Comparison of ENCODE assay signal across 8 cellular contexts in genomic region chr5:63401434-63402046, GRCh38.
DNase-seq lines count a peak whose midpoint lies in the region; ATAC-seq and TF ChIP-seq lines count a peak whose summit lies in the region.

No MANE protein-coding gene starts in this region.

- ATAC-seq in GM21717 (IDR thresholded peaks at IDR 0.05; ENCODE audit: unreplicated experiment) (peak; percentile 90), SK-N-SH treated with all-trans-retinoic acid at 6 μM for 48 hours (peak; percentile 94)

- peaks cover 5% of the 10 kb centered on the region for H3K4me1 ChIP-seq in KMS-11 (ENCODE audit: low read depth, poor library complexity, severe bottlenecking)
- H3K4me1 ChIP-seq in neural progenitor cell = no peaks in the 10 kb centered on the region

- H4K20me1 ChIP-seq in KMS-11 (ENCODE audit: insufficient read depth) (no peaks in the 10 kb centered on the region), neural progenitor cell (ENCODE audit: low read depth) (no peaks in the 10 kb centered on the region)

- H3K4me3 Mint-ChIP-seq in neural progenitor cell = no peak overlapping the region

- no peaks in the 10 kb centered on the region for H3K27me3 ChIP-seq in KMS-11 (ENCODE audit: insufficient read depth, low read depth)
- no peaks in the 10 kb centered on the region for H3K27me3 ChIP-seq in neural progenitor cell

- no peaks in the 10 kb centered on the region for H3K9me3 Mint-ChIP-seq in neural progenitor cell

- H3K36me3 ChIP-seq in KMS-11 (ENCODE audit: insufficient read depth) = no peaks in the 10 kb centered on the region
- H3K36me3 ChIP-seq in neural progenitor cell = no peaks in the 10 kb centered on the region

- no peaks in the 10 kb centered on the region for H3K9me3 ChIP-seq in neural progenitor cell (ENCODE audit: low read depth)

- H3K4me3 ChIP-seq in KMS-11 (IDR thresholded peaks at IDR 0.05; ENCODE audit: insufficient read depth, low read depth, low read length) = no peak overlapping the region
- H3K4me3 ChIP-seq in neural progenitor cell = no peak overlapping the region

- H3K27ac ChIP-seq in KMS-11 = no peak overlapping the region
- H3K27ac ChIP-seq in neural progenitor cell = no peak overlapping the region

- no peak for TF ChIP-seq POLR2A in erythroblast (IDR thresholded peaks at IDR 0.05; ENCODE audit: low read length)

- TF ChIP-seq CTCF in KMS-11 (conservative IDR thresholded peaks at IDR 0.05; ENCODE audit: low read depth, low read length) (peak; percentile 96), neural progenitor cell (IDR thresholded peaks at IDR 0.05) (peak; percentile 93)

- H3F3A ChIP-seq in neural progenitor cell (ENCODE audit: low read depth) = no peaks in the 10 kb centered on the region

- H3K27me3 Mint-ChIP-seq in neural progenitor cell (ENCODE audit: insufficient read depth, low read depth) = peaks cover 3% of the 10 kb centered on the region

- H3K9ac ChIP-seq in KMS-11 (no peak overlapping the region), neural progenitor cell (no peak overlapping the region)

- no peaks in the 10 kb centered on the region for H3K4me1 Mint-ChIP-seq in neural progenitor cell

- H3K27ac Mint-ChIP-seq in neural progenitor cell = no peak overlapping the region

- DNase-seq in activated T-cell treated with anti-CD3 and anti-CD28 coated beads, Interleukin-2, amount 50 U/mL, for 48 hours = peak; percentile 52 to 55
- DNase-seq in activated T-cell treated with anti-CD3 and anti-CD28 coated beads, Interleukin-2, amount 50 U/mL, for 1 hour = no peak
- DNase-seq in erythroblast (lab: John Stamatoyannopoulos, UW) (peak; percentile 35 to 66), neural progenitor cell (ENCODE audit: low spot score) (peak; percentile 77)
- DNase-seq in NK-92 treated with Interleukin-12 subunit alpha and Interleukin-12 subunit beta, amount 100 ng/mL, for 24 hours (lab: John Stamatoyannopoulos, UW) = no peak

- H3K36me3 Mint-ChIP-seq in neural progenitor cell = no peaks in the 10 kb centered on the region

- H3K4me2 ChIP-seq in KMS-11 = no peak overlapping the region
- H3K4me2 ChIP-seq in neural progenitor cell = no peak overlapping the region

- H3K79me2 ChIP-seq in KMS-11 (ENCODE audit: insufficient read depth, low read depth) (no peaks in the 10 kb centered on the region), neural progenitor cell (ENCODE audit: low read depth) (no peaks in the 10 kb centered on the region)

- no peak overlapping the region for H2AFZ ChIP-seq in KMS-11 (ENCODE audit: low read depth)
- H2AFZ ChIP-seq in neural progenitor cell (replicated peaks) = no peak overlapping the region

TF ChIP-seq in SK-N-SH treated with all-trans-retinoic acid at 6 μM for 48 hours, 23 proteins besides CTCF, POLR2A, EP300 and RAD21:
- TF ChIP-seq CSRNP3 (CRISPR knock-in tag; IDR thresholded peaks at IDR 0.05) (no peak), ISL1 (CRISPR knock-in tag; IDR thresholded peaks at IDR 0.05) (no peak), ZFP30 (CRISPR knock-in tag; IDR thresholded peaks at IDR 0.05) (no peak), PPARA (CRISPR knock-in tag; IDR thresholded peaks at IDR 0.05; ENCODE audit: borderline replicate concordance) (no peak), CREB5 (CRISPR knock-in tag; IDR thresholded peaks at IDR 0.05; ENCODE audit: low read depth) (no peak), GLIS3 (CRISPR knock-in tag; IDR thresholded peaks at IDR 0.05) (no peak), OSR1 (CRISPR knock-in tag; IDR thresholded peaks at IDR 0.05) (no peak), BACH2 (CRISPR knock-in tag; IDR thresholded peaks at IDR 0.05; ENCODE audit: borderline replicate concordance) (no peak), RARB (CRISPR knock-in tag; IDR thresholded peaks at IDR 0.05) (no peak)

Comparison
In these comparisons a context has a peak if more than half of its experiments do, and no peak if none do; other contexts are left out.
1. DNase-seq: peak in activated T-cell treated with anti-CD3 and anti-CD28 coated beads, Interleukin-2, amount 50 U/mL, for 48 hours (2 of 2), erythroblast (2 of 2) and neural progenitor cell (single experiment); none in activated T-cell treated with anti-CD3 and anti-CD28 coated beads, Interleukin-2, amount 50 U/mL, for 1 hour (single experiment) and NK-92 treated with Interleukin-12 subunit alpha and Interleukin-12 subunit beta, amount 100 ng/mL, for 24 hours (single experiment).